26 cellular contexts compared by ENCODE assay signal in the genomic region with DNA sequence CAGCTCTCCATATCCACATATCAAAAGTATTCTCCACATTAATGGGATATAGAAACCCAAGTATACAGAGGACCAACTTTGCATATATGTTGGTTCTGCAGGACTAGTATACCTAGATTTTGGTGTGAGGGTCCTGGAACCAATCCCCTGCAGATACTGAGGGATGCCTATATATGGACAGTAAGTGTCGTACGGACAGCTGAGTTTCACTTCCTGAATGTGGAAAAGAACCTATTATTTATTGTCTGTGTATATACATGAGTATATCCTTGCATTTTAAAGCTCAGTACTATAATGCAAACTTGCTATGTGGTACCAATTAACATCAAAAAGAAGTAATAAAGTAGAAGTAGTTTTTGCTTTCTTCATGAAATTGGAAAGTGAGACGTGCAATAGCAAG.
DNase-seq lines count a peak whose midpoint lies in the region; ATAC-seq, FAIRE-seq and TF ChIP-seq lines count a peak whose summit lies in the region.
"Had no signal": no experiment of that assay in that cellular context is flagged by ENCODE, and none has a peak within 500 bp of the region (broad histone marks: within the 10 kb centered on the region; RNA-seq: fewer than 3 reads in every experiment).

No MANE protein-coding gene starts in this region.

- ATAC-seq in HG02885 (IDR thresholded peaks at IDR 0.05; ENCODE audit: poor library complexity, unreplicated experiment): peak; percentile 56
- ATAC-seq: activated T-cell treated with anti-CD3 and anti-CD28 coated beads, Interleukin-2, amount 50 U/mL, for 72 hours; right lobe of liver; stimulated activated memory B cell treated with anti-CD40 and anti-IgM and Interleukin-4, amounts not matched to agents 10 μg/mL and 1 μg/mL and 100 μg/mL, for 72 hours had no signal

- FAIRE-seq in GM12892 (lab: Jason Lieb, UNC): peak; percentile 73
- FAIRE-seq in D721Med (lab: Jason Lieb, UNC): no peak
- FAIRE-seq: endothelial cell of umbilical vein had no signal

- H2AFZ ChIP-seq in smooth muscle cell (ENCODE audit: low read depth): no peak overlapping the region
- H2AFZ ChIP-seq: GM23248, PC-9 had no signal

- no peak overlapping the region for H3K9ac ChIP-seq in smooth muscle cell (ENCODE audit: low read depth)
- H3K9ac ChIP-seq: GM23248 had no signal

- peaks cover 65% of the 10 kb centered on the region for H4K20me1 ChIP-seq in smooth muscle cell (ENCODE audit: low read depth)

- DNase-seq in GM12892 (ENCODE audit: insufficient read length) (no peak), NB4 (ENCODE audit: low read depth) (peak; percentile 9), germinal center (ENCODE audit: low spot score) (peak; percentile 4), smooth muscle cell (lab: John Stamatoyannopoulos, UW; ENCODE audit: unreplicated experiment) (no peak), D721Med (ENCODE audit: insufficient read length, low spot score) (no peak), NCI-H1048 (lab: John Stamatoyannopoulos, UW) (no peak), NCI-H2227 (lab: John Stamatoyannopoulos, UW; ENCODE audit: unreplicated experiment) (no peak)
- DNase-seq: activated CD4-positive, alpha-beta T cell treated with anti-CD3 and anti-CD28 coated beads, Interleukin-2, amount 50 U/mL, for 4 hours; activated naive CD4-positive, alpha-beta T cell treated with anti-CD3 and anti-CD28 coated beads for 36 hours; activated T-cell treated with anti-CD3 and anti-CD28 coated beads, Interleukin-2, amount 50 U/mL, for 72 hours; Calu3; GM23248; IMR-90; NCI-H1436 treated with DMSO at 0.1 percent for 48 hours; NCI-H748 treated with DMSO at 0.1 percent for 48 hours; PC-9; right lobe of liver; SHP77; stimulated activated CD4-positive, alpha-beta T cell treated with anti-CD3 and anti-CD28 coated beads, Interleukin-4, amount 100 ng/mL, for 4 hours; SW 1271; T1000 had no signal

- no peaks in the 10 kb centered on the region for H3K27me3 ChIP-seq in smooth muscle cell (ENCODE audit: low read depth)
- H3K27me3 ChIP-seq: right lobe of liver, suprapubic skin had no signal

- H3K27ac ChIP-seq in smooth muscle cell (ENCODE audit: low read depth): no peak overlapping the region
- H3K27ac ChIP-seq: C4-2B, GM23248, PC-9, right lobe of liver, suprapubic skin had no signal

- WGBS in smooth muscle cell (ENCODE audit: low lambda C conversion rate): 97% methylated on average over 3 of the region's 3 CpGs

- no peak for TF ChIP-seq CTCF in NB4 (IDR thresholded peaks at IDR 0.05; ENCODE audit: low read depth, low read length)
- no peak for TF ChIP-seq CTCF in smooth muscle cell (IDR thresholded peaks at IDR 0.05; ENCODE audit: borderline replicate concordance, insufficient read depth, poor library complexity, severe bottlenecking)
- TF ChIP-seq CTCF in D721Med (IDR thresholded peaks at IDR 0.05; ENCODE audit: insufficient read depth, missing control alignments): no peak

- H3K4me3 ChIP-seq in NB4 (ENCODE audit: low read depth, low read length) (no peak overlapping the region), smooth muscle cell (no peak overlapping the region)
- H3K4me3 ChIP-seq: GM23248, PC-9, right lobe of liver, suprapubic skin had no signal

- H3K79me2 ChIP-seq in smooth muscle cell (ENCODE audit: low read depth): peaks cover 39% of the 10 kb centered on the region

- no peaks in the 10 kb centered on the region for H3K9me3 ChIP-seq in smooth muscle cell (replicated peaks; ENCODE audit: low read depth)
- H3K9me3 ChIP-seq: right lobe of liver, suprapubic skin had no signal

- H3F3A ChIP-seq in smooth muscle cell (ENCODE audit: low read depth): no peaks in the 10 kb centered on the region

- no peak overlapping the region for H3K4me2 ChIP-seq in smooth muscle cell
- H3K4me2 ChIP-seq: PC-9 had no signal

- H3K4me1 ChIP-seq in smooth muscle cell (ENCODE audit: low read depth): no peaks in the 10 kb centered on the region
- H3K4me1 ChIP-seq: right lobe of liver, suprapubic skin had no signal

- no peak for TF ChIP-seq POLR2A in GM12892 (IDR thresholded peaks at IDR 0.05; ENCODE audit: low read depth, low read length)
- TF ChIP-seq POLR2A in NB4 (IDR thresholded peaks at IDR 0.05; ENCODE audit: extremely low read depth, insufficient read length): no peak

- no peaks in the 10 kb centered on the region for H3K36me3 ChIP-seq in smooth muscle cell (ENCODE audit: low read depth)
- H3K36me3 ChIP-seq: right lobe of liver, suprapubic skin had no signal

Comparison
In these comparisons a context has a peak if more than half of its experiments do, and no peak if none do; other contexts are left out.
1. DNase-seq: peak in NB4 (single experiment) and germinal center (single experiment); none in GM12892 (single experiment), smooth muscle cell (single experiment), D721Med (single experiment), NCI-H1048 (single experiment) and NCI-H2227 (single experiment).